8 cellular contexts compared by ENCODE assay signal in genomic region chr19:1248454-1249297, GRCh38. TPM values are rescaled to one million over a fixed set of nuclear protein-coding genes. Genes with fewer than 3 reads are reported as not detected.
DNase-seq lines count a peak whose midpoint lies in the region; ATAC-seq and TF ChIP-seq lines count a peak whose summit lies in the region.

Gene MIDN, plus strand, starts transcription at chr19:1248583. Its CDS starts 1,714 bp downstream, at chr19:1250297.

- CTCF ChIA-PET in PC-3 (lab: Charles Lee), result no interaction called here

- peak; percentile 29 for ATAC-seq in HG03442 (IDR thresholded peaks at IDR 0.05; ENCODE audit: unreplicated experiment)
- peak; percentile 34 for ATAC-seq in PC-3

- H3K9ac ChIP-seq in PC-3 (ENCODE audit: low read length), result peak within 1 kb of the TSS; percentile 86

- POLR2A ChIA-PET in PC-3 (lab: Charles Lee; ENCODE audit: unreplicated experiment), result no interaction called here

- peak within 1 kb of the TSS; percentile 94 for H3K27ac Mint-ChIP-seq in neural crest cell (ENCODE audit: unreplicated experiment)

- TF ChIP-seq CTCF in PC-3 (conservative IDR thresholded peaks at IDR 0.05; ENCODE audit: low read depth, low read length) (peak; percentile 60), fibroblast of villous mesenchyme (IDR thresholded peaks at IDR 0.05; ENCODE audit: insufficient read depth, low read depth, low read length) (peak; percentile 61), neural crest cell (conservative IDR thresholded peaks at IDR 0.05) (peak; percentile 86)

- H3K36me3 ChIP-seq in PC-3 (ENCODE audit: low read depth, low read length), result peaks cover 16% of the 10 kb centered on the region

- peaks cover 48% of the 10 kb centered on the region for H3K79me2 ChIP-seq in PC-3 (ENCODE audit: low read length)

- peak within 1 kb of the TSS; percentile 80 for H3K4me2 ChIP-seq in PC-3 (ENCODE audit: low read length)

- DNase-seq in CD1c-positive myeloid dendritic cell (ENCODE audit: extremely low spot score) (peak; percentile 94), GM19238 (ENCODE audit: insufficient read length, low spot score) (peak; percentile 77), PC-3 (peak; percentile 78), fibroblast of villous mesenchyme (ENCODE audit: low read depth) (peak; percentile 91), neural crest cell (ENCODE audit: low read depth, low spot score) (peak; percentile 83)
- peak; percentile 77 for DNase-seq in activated effector memory CD4-positive, alpha-beta T cell treated with Interleukin-2 at 50 U/mL for 16 hours

- intact Hi-C loops in PC-3 (cut with micrococcal nuclease), result no loop called here

- H3F3A ChIP-seq in PC-3 (ENCODE audit: low read length, unreplicated experiment), result no peaks in the 10 kb centered on the region

- H3K9me3 ChIP-seq in PC-3 (ENCODE audit: low read length), result no peaks in the 10 kb centered on the region

- H3K27ac ChIP-seq in PC-3 (ENCODE audit: low read length), result peak within 1 kb of the TSS; percentile 88
- peak within 1 kb of the TSS; percentile 90 for H3K27ac ChIP-seq in temporal lobe (ENCODE audit: low read depth, low read length)

- no peaks in the 10 kb centered on the region for H3K9me2 ChIP-seq in PC-3 (replicated peaks; ENCODE audit: low read length)

- peaks cover 4% of the 10 kb centered on the region for H3K4me1 Mint-ChIP-seq in neural crest cell

- H3K4me1 ChIP-seq in PC-3 (ENCODE audit: insufficient read depth, low read length), result peaks cover 37% of the 10 kb centered on the region

- peaks cover 8% of the 10 kb centered on the region for H3K27me3 Mint-ChIP-seq in neural crest cell (ENCODE audit: low read depth)

- H3K4me3 ChIP-seq in PC-3 (ENCODE audit: low read length), result peak within 1 kb of the TSS; percentile 78
- peak within 1 kb of the TSS; percentile 75 for H3K4me3 ChIP-seq in fibroblast of villous mesenchyme (ENCODE audit: low read depth, low read length)

- BruUV-seq in PC-3 (replicated peaks; lab: Mats Ljungman, UMichigan), result no TSS peak

- H3K36me3 Mint-ChIP-seq in neural crest cell (ENCODE audit: low read depth), result peaks cover 7% of the 10 kb centered on the region

- H3K27me3 ChIP-seq in PC-3 (ENCODE audit: low read length), result no peaks in the 10 kb centered on the region

- H3K4me3 Mint-ChIP-seq in neural crest cell, result peak within 1 kb of the TSS; percentile 83

- no peaks in the 10 kb centered on the region for H3K9me3 Mint-ChIP-seq in neural crest cell

- no peak within 1 kb of the TSS for H2AFZ ChIP-seq in PC-3 (ENCODE audit: low read length)

- H4K20me1 ChIP-seq in PC-3 (ENCODE audit: low read length), result peaks cover 5% of the 10 kb centered on the region; the same call in 1 of the 2 replicates

RNA-seq across cellular contexts. Expression of gene MIDN, which starts in this region (rescaled TPM):
- 17.3 and 41.8 TPM in 2 replicates for total RNA-seq in PC-3 (2014; rRNA removed)
- total RNA-seq in fibroblast of villous mesenchyme, result 14.2 and 15.5 TPM in 2 replicates
- 177 and 187 TPM in 2 replicates for total RNA-seq in neural crest cell
- total RNA-seq in temporal lobe, result 22.6 TPM

Comparison
In these comparisons a context has a peak if more than half of its experiments do, and no peak if none do; other contexts are left out.
1. Peak in every context shown above with its lines: DNase-seq, ATAC-seq, H3K4me3 ChIP-seq and H3K27ac ChIP-seq.